In genomic region chr11:64379817-64380709, GRCh38 we compare ENCODE assay signal across 12 cellular contexts.
"Had no signal": no experiment of that assay in that cellular context is flagged by ENCODE, and none has a peak within 500 bp of the region (broad histone marks: within the 10 kb centered on the region; RNA-seq: fewer than 3 reads in every experiment).

No MANE protein-coding gene starts in this region.

- H3K36me3 Mint-ChIP-seq: activated naive CD4-positive, alpha-beta T cell treated with anti-CD3 and anti-CD28 coated beads, Interleukin-2, amount 50 U/mL, for 24 hours; T-cell had no signal

- H3K27me3 ChIP-seq: gastroesophageal sphincter, thyroid gland had no signal

- H3K4me1 ChIP-seq: thyroid gland had no signal

- H3K4me3 Mint-ChIP-seq: activated B cell treated with CpG ODN at 0.5 μM for 24 hours; activated CD4-positive, alpha-beta T cell treated with anti-CD3 and anti-CD28 coated beads, Interleukin-2, amount 10 ng/mL, durations not matched to agents 7 days and 5 days; activated naive CD4-positive, alpha-beta T cell treated with anti-CD3 and anti-CD28 coated beads, Interleukin-2, amount 50 U/mL, for 24 hours; central memory CD8-positive, alpha-beta T cell; T-cell had no signal

- H3K9me3 Mint-ChIP-seq: activated B cell treated with CpG ODN at 0.5 μM for 24 hours; activated CD4-positive, alpha-beta T cell treated with anti-CD3 and anti-CD28 coated beads, Interleukin-2, amount 10 ng/mL, durations not matched to agents 7 days and 5 days; activated naive CD4-positive, alpha-beta T cell treated with anti-CD3 and anti-CD28 coated beads, Interleukin-2, amount 50 U/mL, for 24 hours; central memory CD8-positive, alpha-beta T cell; T-cell had no signal

- H3K27ac ChIP-seq: gastroesophageal sphincter, thyroid gland had no signal

- ATAC-seq: gastroesophageal sphincter, left ventricle myocardium superior, T-cell had no signal

- H3K27ac Mint-ChIP-seq: activated B cell treated with CpG ODN at 0.5 μM for 24 hours; activated CD4-positive, alpha-beta T cell treated with anti-CD3 and anti-CD28 coated beads, Interleukin-2, amount 10 ng/mL, durations not matched to agents 7 days and 5 days; activated naive CD4-positive, alpha-beta T cell treated with anti-CD3 and anti-CD28 coated beads, Interleukin-2, amount 50 U/mL, for 24 hours; T-cell had no signal

- H3K4me1 Mint-ChIP-seq: activated B cell treated with CpG ODN at 0.5 μM for 24 hours; activated CD4-positive, alpha-beta T cell treated with anti-CD3 and anti-CD28 coated beads, Interleukin-2, amount 10 ng/mL, durations not matched to agents 7 days and 5 days; activated naive CD4-positive, alpha-beta T cell treated with anti-CD3 and anti-CD28 coated beads, Interleukin-2, amount 50 U/mL, for 24 hours; central memory CD8-positive, alpha-beta T cell; T-cell had no signal

- H3K36me3 ChIP-seq: gastroesophageal sphincter, thyroid gland had no signal

- FAIRE-seq: small intestine had no signal

- DNase-seq: activated B cell treated with CpG ODN at 0.5 μM for 24 hours; activated CD4-positive, alpha-beta T cell treated with anti-CD3 and anti-CD28 coated beads, Interleukin-2, amount 10 ng/mL, durations not matched to agents 7 days and 5 days; activated T-cell treated with anti-CD3 and anti-CD28 coated beads, Interleukin-2, amount 50 U/mL, for 1 hour; effector memory CD4-positive, alpha-beta T cell; left ventricle myocardium superior; mesenchymal stem cell; small intestine; T-cell; thyroid gland had no signal

- H3K9me3 ChIP-seq: gastroesophageal sphincter, thyroid gland had no signal

- H3K4me3 ChIP-seq: gastroesophageal sphincter, thyroid gland had no signal
